12 cellular contexts compared by ENCODE assay signal in the genomic region with DNA sequence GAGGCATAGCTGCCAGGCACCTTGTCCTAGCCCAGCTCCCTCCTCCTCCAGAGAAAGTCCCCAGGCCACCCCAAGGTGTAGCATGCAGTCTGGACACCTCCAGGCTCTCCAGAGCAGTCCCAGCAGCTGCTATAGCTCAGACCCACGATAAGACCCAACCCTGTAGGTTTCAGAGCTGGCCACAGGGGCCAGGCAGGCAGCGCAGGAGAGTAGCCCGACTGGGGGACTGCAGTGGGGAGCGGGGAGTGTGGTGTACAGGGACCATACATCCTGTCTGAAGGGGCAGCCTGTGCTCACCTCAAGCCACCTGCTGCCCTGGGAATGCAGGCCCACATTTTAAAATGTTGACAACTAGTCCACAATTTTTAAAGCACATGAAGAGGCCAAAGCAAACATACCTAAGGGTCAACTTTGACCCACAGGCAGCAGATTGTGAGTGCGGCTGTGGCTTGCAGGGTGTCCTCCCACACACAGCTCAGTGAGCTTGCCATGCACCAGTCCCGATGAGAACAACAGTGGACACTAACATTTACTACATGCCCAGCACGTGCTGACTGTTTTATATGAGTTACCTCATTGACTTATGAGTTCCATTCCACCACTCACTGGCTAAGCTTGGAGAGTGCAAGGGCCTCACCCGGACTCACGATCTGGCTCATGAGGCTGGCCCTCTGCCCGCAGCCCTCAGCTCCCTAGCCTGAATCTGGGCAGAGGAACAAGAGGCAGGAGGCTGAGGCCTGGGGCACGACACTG.
A peak's percentile ranks its signal among the peaks of the same experiment; 100 is the strongest.
DNase-seq lines count a peak whose midpoint lies in the region; ATAC-seq and TF ChIP-seq lines count a peak whose summit lies in the region.
"Had no signal": no experiment of that assay in that cellular context is flagged by ENCODE, and none has a peak within 500 bp of the region (broad histone marks: within the 10 kb centered on the region; RNA-seq: fewer than 3 reads in every experiment).

No MANE protein-coding gene starts in this region.

- H3K27ac Mint-ChIP-seq in activated CD8-positive, alpha-beta T cell treated with anti-CD3 and anti-CD28 coated beads for 36 hours = no peak overlapping the region

- H3K4me1 Mint-ChIP-seq in activated CD8-positive, alpha-beta T cell treated with anti-CD3 and anti-CD28 coated beads for 36 hours (ENCODE audit: low read depth) = peaks cover 6% of the 10 kb centered on the region

- WGBS in thyroid gland, 2 donors = 32 to 49% methylated on average over 7 to 11 of the region's 11 CpGs

- no peaks in the 10 kb centered on the region for H3K27me3 ChIP-seq in thyroid gland

- ATAC-seq in GM19023 (IDR thresholded peaks at IDR 0.05; ENCODE audit: unreplicated experiment) (no peak), HG03139 (IDR thresholded peaks at IDR 0.05; ENCODE audit: unreplicated experiment) (no peak)
- ATAC-seq in activated CD8-positive, alpha-beta T cell treated with anti-CD3 and anti-CD28 coated beads for 36 hours = no peak
- ATAC-seq: naive thymus-derived CD8-positive, alpha-beta T cell had no signal

- intact Hi-C loops in thyroid gland (cut with DNase I) = no loop called here
- intact Hi-C loops in activated CD8-positive, alpha-beta T cell treated with anti-CD3 and anti-CD28 coated beads for 36 hours (cut with micrococcal nuclease) = no loop called here

- H3K4me1 ChIP-seq in thyroid gland = peaks cover 25 to 32% of the 10 kb centered on the region in 2 donors

- H3K4me3 ChIP-seq in HFF-Myc (replicated peaks; ENCODE audit: low read depth, low read length) (no peak overlapping the region), thyroid gland (replicated peaks in 1 of 3) (no peak overlapping the region)

- no peaks in the 10 kb centered on the region for H3K9me3 Mint-ChIP-seq in activated CD8-positive, alpha-beta T cell treated with anti-CD3 and anti-CD28 coated beads for 36 hours
- H3K9me3 Mint-ChIP-seq: naive thymus-derived CD8-positive, alpha-beta T cell had no signal

- H3K9me3 ChIP-seq in thyroid gland = no peaks in the 10 kb centered on the region

- DNase-seq in HFF-Myc (ENCODE audit: extremely low read depth, low read depth) = peak; percentile 44
- DNase-seq in cerebellar nuclear complex (lab: John Stamatoyannopoulos, UW) = peak; percentile 9 to 44
- DNase-seq in left kidney (ENCODE audit: low read depth, low spot score) = peak; percentile 90
- DNase-seq in thyroid gland = peak; percentile 93
- DNase-seq in RPMI8226 = no peak
- no peak for DNase-seq in activated CD8-positive, alpha-beta T cell treated with anti-CD3 and anti-CD28 coated beads for 36 hours
- DNase-seq: GF-D8; glutamatergic neuron; naive thymus-derived CD8-positive, alpha-beta T cell; NCI-H2227 treated with DMSO at 0.1 percent for 48 hours had no signal

- no peaks in the 10 kb centered on the region for H3K36me3 ChIP-seq in thyroid gland

- CTCF ChIA-PET in activated CD8-positive, alpha-beta T cell treated with anti-CD3 and anti-CD28 coated beads for 36 hours (lab: Charles Lee) = no interaction called here

- peak overlapping the region in 2 of 3 donors; percentile 9 to 53 for H3K27ac ChIP-seq in thyroid gland

- no peaks in the 10 kb centered on the region for H3K36me3 Mint-ChIP-seq in activated CD8-positive, alpha-beta T cell treated with anti-CD3 and anti-CD28 coated beads for 36 hours (ENCODE audit: low read depth)

- H3K27me3 Mint-ChIP-seq in activated CD8-positive, alpha-beta T cell treated with anti-CD3 and anti-CD28 coated beads for 36 hours = no peaks in the 10 kb centered on the region
- H3K27me3 Mint-ChIP-seq: naive thymus-derived CD8-positive, alpha-beta T cell had no signal

- POLR2A ChIA-PET in activated CD8-positive, alpha-beta T cell treated with anti-CD3 and anti-CD28 coated beads for 36 hours (lab: Charles Lee) = no interaction called here

- TF ChIP-seq CTCF in HFF-Myc (IDR thresholded peaks at IDR 0.05; ENCODE audit: low read depth, low read length, missing control alignments) (no peak), thyroid gland (IDR thresholded peaks at IDR 0.05) (no peak)
- no peak for TF ChIP-seq CTCF in activated CD8-positive, alpha-beta T cell treated with anti-CD3 and anti-CD28 coated beads for 36 hours (IDR thresholded peaks at IDR 0.05)

- TF ChIP-seq POLR2A in thyroid gland (IDR thresholded peaks at IDR 0.05) = no peak

- no peak overlapping the region for H3K4me3 Mint-ChIP-seq in activated CD8-positive, alpha-beta T cell treated with anti-CD3 and anti-CD28 coated beads for 36 hours
- H3K4me3 Mint-ChIP-seq: naive thymus-derived CD8-positive, alpha-beta T cell had no signal

Comparison
In these comparisons a context has a peak if more than half of its experiments do, and no peak if none do; other contexts are left out.
1. DNase-seq: peak in HFF-Myc (single experiment), cerebellar nuclear complex (2 of 2), left kidney (single experiment) and thyroid gland (2 of 2); none in RPMI8226 (single experiment) and activated CD8-positive, alpha-beta T cell treated with anti-CD3 and anti-CD28 coated beads for 36 hours (single experiment).